Comparison of ENCODE assay signal across 18 cellular contexts in the genomic region with DNA sequence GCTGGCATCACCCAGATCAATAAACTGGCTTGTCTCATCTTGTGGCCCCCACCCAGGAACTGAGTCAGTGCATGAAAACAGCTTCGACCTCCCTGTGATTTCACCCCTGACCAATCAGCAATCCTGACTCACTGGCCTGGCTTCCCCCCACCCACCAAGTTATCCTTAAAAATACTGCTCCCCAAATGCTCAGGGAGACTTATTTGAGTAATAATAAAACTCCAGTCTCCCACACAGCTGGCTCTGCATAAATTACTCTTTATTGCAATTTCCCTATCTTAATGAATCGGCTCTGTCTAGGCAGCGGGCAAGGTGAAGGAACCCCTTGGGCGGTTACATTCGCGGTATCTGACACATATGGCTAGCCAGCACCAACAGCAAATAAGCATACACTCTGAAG. TPM values are rescaled to one million over a fixed set of nuclear protein-coding genes. Genes with fewer than 3 reads are reported as not detected.
A peak's percentile ranks its signal among the peaks of the same experiment; 100 is the strongest.
DNase-seq lines count a peak whose midpoint lies in the region; ATAC-seq and TF ChIP-seq lines count a peak whose summit lies in the region.
"Had no signal": no experiment of that assay in that cellular context is flagged by ENCODE, and none has a peak within 500 bp of the region (broad histone marks: within the 10 kb centered on the region; RNA-seq: fewer than 3 reads in every experiment).

No MANE protein-coding gene starts in this region.

- H3K9me3 ChIP-seq in mammary epithelial cell (replicated peaks; ENCODE audit: insufficient read depth, low read length) (no peaks in the 10 kb centered on the region), breast epithelium (no peaks in the 10 kb centered on the region)
- H3K9me3 ChIP-seq: body of pancreas, lower lobe of right lung, thyroid gland had no signal

- ATAC-seq in sciatic nerve = no peak
- peak; percentile 80 for ATAC-seq in stimulated activated naive CD8-positive, alpha-beta T cell treated with anti-CD3 and anti-CD28 coated beads, Interleukin-15, amount 100 ng/mL, for 72 hours
- no peak for ATAC-seq in GM18861 (IDR thresholded peaks at IDR 0.05; ENCODE audit: unreplicated experiment)
- ATAC-seq: body of pancreas; lower lobe of right lung; naive thymus-derived CD4-positive, alpha-beta T cell had no signal

- TF ChIP-seq CTCF in mammary epithelial cell (conservative IDR thresholded peaks at IDR 0.05 in 1 of 2, IDR thresholded peaks at IDR 0.05 in 1 of 2; ENCODE audit: extremely low read depth in 1 of 2, insufficient read depth in 1 of 2, low read depth in 1 of 2, low read length in 2 of 2) (no peak), breast epithelium (IDR thresholded peaks at IDR 0.05) (no peak)

- peaks cover 8% of the 10 kb centered on the region for H3K4me1 ChIP-seq in mammary epithelial cell (ENCODE audit: insufficient read depth, low read length)
- no peaks in the 10 kb centered on the region for H3K4me1 ChIP-seq in breast epithelium
- H3K4me1 ChIP-seq: lower lobe of right lung, thyroid gland had no signal

- DNase-seq in mammary epithelial cell = peak; percentile 49
- no peak for DNase-seq in breast epithelium (ENCODE audit: low spot score in 2 of 2)
- DNase-seq in activated T-cell treated with anti-CD3 and anti-CD28 coated beads, Interleukin-2, amount 50 U/mL, for 48 hours = peak; percentile 54 to 65
- peak; percentile 7 for DNase-seq in sciatic nerve (ENCODE audit: low spot score)
- peak in 1 of 2 donors; percentile 35 for DNase-seq in stimulated activated naive CD8-positive, alpha-beta T cell treated with anti-CD3 and anti-CD28 coated beads, Interleukin-15, amount 100 ng/mL, for 72 hours
- DNase-seq in HuH-7 (ENCODE audit: low spot score) = no peak
- DNase-seq: AML-193, body of pancreas, H7, lower lobe of right lung, NCI-H1105 treated with DMSO at 0.1 percent for 48 hours, small intestine, thyroid gland had no signal

- H3K4me3 Mint-ChIP-seq in stimulated activated naive CD8-positive, alpha-beta T cell treated with anti-CD3 and anti-CD28 coated beads, Interleukin-15, amount 100 ng/mL, for 72 hours = no peak overlapping the region
- H3K4me3 Mint-ChIP-seq: dendritic cell treated with granulocyte-macrophage colony-stimulating factor and Interleukin-4, amounts not matched to agents 40 ng/mL and 50 ng/mL, for 4 days; naive thymus-derived CD4-positive, alpha-beta T cell had no signal

- in situ Hi-C loops in mammary epithelial cell (cut with MboI; ENCODE audit: low sequenced_read_pairs in 2 of 2) = no loop called here

- intact Hi-C loops in mammary epithelial cell (cut with micrococcal nuclease) (no loop called here), breast epithelium (cut with DNase I; ENCODE audit: low total_unique reads) (no loop called here), sciatic nerve (cut with DNase I) (no loop called here)

- no peak overlapping the region for H3K27ac ChIP-seq in mammary epithelial cell (ENCODE audit: insufficient read depth, low read depth, low read length)
- H3K27ac ChIP-seq in breast epithelium = no peak overlapping the region
- H3K27ac ChIP-seq: body of pancreas, lower lobe of right lung, thyroid gland, VCaP had no signal

- BruUV-seq in mammary epithelial cell (replicated peaks; lab: Mats Ljungman, UMichigan) = no TSS peak

- H3K4me2 ChIP-seq in mammary epithelial cell (ENCODE audit: insufficient read depth, low read depth, low read length) = peak overlapping the region; percentile 42

- H4K20me1 ChIP-seq in mammary epithelial cell (ENCODE audit: insufficient read depth, low read length) = no peaks in the 10 kb centered on the region

- 29% methylated on average over 5 of the region's 6 CpGs for WGBS in mammary epithelial cell (ENCODE audit: low coverage, missing lambda C conversion rate)

- dilution Hi-C loops in mammary epithelial cell (cut with HindIII; ENCODE audit: low sequenced_read_pairs) = no loop called here

- no peak overlapping the region for H3K9ac ChIP-seq in mammary epithelial cell (ENCODE audit: insufficient read depth, low read length)

- TF ChIP-seq POLR2A in breast epithelium (IDR thresholded peaks at IDR 0.05) = no peak

- H2AFZ ChIP-seq in mammary epithelial cell (ENCODE audit: low read depth, low read length) = peak overlapping the region; percentile 75

- peaks cover 7% of the 10 kb centered on the region for H3K4me1 Mint-ChIP-seq in stimulated activated naive CD8-positive, alpha-beta T cell treated with anti-CD3 and anti-CD28 coated beads, Interleukin-15, amount 100 ng/mL, for 72 hours

- H3K36me3 ChIP-seq in mammary epithelial cell (ENCODE audit: insufficient read depth, low read length) (no peaks in the 10 kb centered on the region), breast epithelium (no peaks in the 10 kb centered on the region)
- H3K36me3 ChIP-seq: lower lobe of right lung, thyroid gland had no signal

- no peaks in the 10 kb centered on the region for H3K79me2 ChIP-seq in mammary epithelial cell (ENCODE audit: insufficient read depth, low read length)

- CTCF ChIA-PET in mammary epithelial cell (lab: Charles Lee; ENCODE audit: low non-redundant PET) = no interaction called here

- H3K4me3 ChIP-seq in mammary epithelial cell (replicated peaks in 1 of 3; ENCODE audit: insufficient read depth in 1 of 3, low read depth in 2 of 3, low read length in 3 of 3) = no peak overlapping the region
- no peak overlapping the region for H3K4me3 ChIP-seq in breast epithelium
- H3K4me3 ChIP-seq: body of pancreas, lower lobe of right lung, thyroid gland had no signal

- no peaks in the 10 kb centered on the region for H3K9me3 Mint-ChIP-seq in stimulated activated naive CD8-positive, alpha-beta T cell treated with anti-CD3 and anti-CD28 coated beads, Interleukin-15, amount 100 ng/mL, for 72 hours
- H3K9me3 Mint-ChIP-seq: dendritic cell treated with granulocyte-macrophage colony-stimulating factor and Interleukin-4, amounts not matched to agents 40 ng/mL and 50 ng/mL, for 4 days; naive thymus-derived CD4-positive, alpha-beta T cell had no signal

- H3K27ac Mint-ChIP-seq in stimulated activated naive CD8-positive, alpha-beta T cell treated with anti-CD3 and anti-CD28 coated beads, Interleukin-15, amount 100 ng/mL, for 72 hours = no peak overlapping the region
- H3K27ac Mint-ChIP-seq: dendritic cell treated with granulocyte-macrophage colony-stimulating factor and Interleukin-4, amounts not matched to agents 40 ng/mL and 50 ng/mL, for 4 days; naive thymus-derived CD4-positive, alpha-beta T cell had no signal

- no peaks in the 10 kb centered on the region for H3K27me3 Mint-ChIP-seq in stimulated activated naive CD8-positive, alpha-beta T cell treated with anti-CD3 and anti-CD28 coated beads, Interleukin-15, amount 100 ng/mL, for 72 hours
- H3K27me3 Mint-ChIP-seq: dendritic cell treated with granulocyte-macrophage colony-stimulating factor and Interleukin-4, amounts not matched to agents 40 ng/mL and 50 ng/mL, for 4 days; naive thymus-derived CD4-positive, alpha-beta T cell had no signal

- H3K27me3 ChIP-seq in mammary epithelial cell (ENCODE audit: insufficient read depth, low read length) (no peaks in the 10 kb centered on the region), breast epithelium (no peaks in the 10 kb centered on the region)
- H3K27me3 ChIP-seq: body of pancreas, thyroid gland had no signal

RNA-seq across cellular contexts. Expression of a gene that starts 9.8 kb away (rescaled TPM):
- 10 to 100 TPM; 29.3 to 40.9 TPM for total RNA-seq in mammary epithelial cell
- 14.6 TPM for polyA plus RNA-seq in mammary epithelial cell
- 29.4 TPM for polyA minus RNA-seq in mammary epithelial cell
- 10 to 100 TPM; 50.4 to 88.7 (median 73.7) TPM for total RNA-seq in breast epithelium
- total RNA-seq in sciatic nerve = 49.1 TPM

RNA-seq across cellular contexts. Expression of a gene that starts 37.7 kb away (rescaled TPM):
- not detected for total RNA-seq in mammary epithelial cell
- polyA plus RNA-seq in mammary epithelial cell = not detected
- not detected for polyA minus RNA-seq in mammary epithelial cell
- 1 to 10 TPM; 1.3 to 5.6 (median 4.7) TPM for total RNA-seq in breast epithelium
- total RNA-seq in sciatic nerve = 4.9 TPM
- total RNA-seq: glomerular endothelial cell, H7 had no signal

Comparison
In these comparisons a context has a peak if more than half of its experiments do, and no peak if none do; other contexts are left out.
1. DNase-seq: peak in mammary epithelial cell (single experiment), activated T-cell treated with anti-CD3 and anti-CD28 coated beads, Interleukin-2, amount 50 U/mL, for 48 hours (2 of 2) and sciatic nerve (single experiment); none in breast epithelium (0 of 2) and HuH-7 (single experiment).